ENCODE assay signal across 1 cellular context in the genomic region with DNA sequence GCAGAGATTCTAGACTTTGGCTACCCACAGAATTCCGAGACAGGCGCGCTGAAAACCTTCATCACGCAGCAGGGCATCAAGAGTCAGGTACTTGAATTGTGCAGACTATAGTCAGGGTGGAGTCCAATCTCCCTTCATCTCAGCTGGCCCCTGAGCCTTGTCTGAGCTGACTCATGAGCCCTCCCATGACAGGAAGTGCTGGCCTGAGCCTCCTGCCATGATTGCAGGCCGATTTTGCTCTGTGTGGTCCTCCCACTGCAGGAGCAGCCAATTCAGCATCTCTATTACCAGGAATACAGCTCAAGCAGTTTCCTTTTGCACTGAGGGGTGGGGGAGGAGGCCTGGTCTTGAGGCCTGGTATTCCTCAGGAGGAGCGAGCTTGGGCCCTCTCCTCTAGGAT.
TF ChIP-seq lines count a peak whose summit lies in the region.

No MANE protein-coding gene starts in this region.

TF ChIP-seq in K562, 482 proteins besides CTCF, POLR2A, EP300 and RAD21:
- TF ChIP-seq, protein P1, sequence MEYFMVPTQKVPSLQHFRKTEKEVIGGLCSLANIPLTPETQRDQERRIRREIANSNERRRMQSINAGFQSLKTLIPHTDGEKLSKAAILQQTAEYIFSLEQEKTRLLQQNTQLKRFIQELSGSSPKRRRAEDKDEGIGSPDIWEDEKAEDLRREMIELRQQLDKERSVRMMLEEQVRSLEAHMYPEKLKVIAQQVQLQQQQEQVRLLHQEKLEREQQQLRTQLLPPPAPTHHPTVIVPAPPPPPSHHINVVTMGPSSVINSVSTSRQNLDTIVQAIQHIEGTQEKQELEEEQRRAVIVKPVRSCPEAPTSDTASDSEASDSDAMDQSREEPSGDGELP (CRISPR knock-in tag; IDR thresholded peaks at IDR 0.05; ENCODE audit: borderline replicate concordance): peak; percentile 57; the same call in 1 of the 2 replicates
- TF ChIP-seq, protein P2, sequence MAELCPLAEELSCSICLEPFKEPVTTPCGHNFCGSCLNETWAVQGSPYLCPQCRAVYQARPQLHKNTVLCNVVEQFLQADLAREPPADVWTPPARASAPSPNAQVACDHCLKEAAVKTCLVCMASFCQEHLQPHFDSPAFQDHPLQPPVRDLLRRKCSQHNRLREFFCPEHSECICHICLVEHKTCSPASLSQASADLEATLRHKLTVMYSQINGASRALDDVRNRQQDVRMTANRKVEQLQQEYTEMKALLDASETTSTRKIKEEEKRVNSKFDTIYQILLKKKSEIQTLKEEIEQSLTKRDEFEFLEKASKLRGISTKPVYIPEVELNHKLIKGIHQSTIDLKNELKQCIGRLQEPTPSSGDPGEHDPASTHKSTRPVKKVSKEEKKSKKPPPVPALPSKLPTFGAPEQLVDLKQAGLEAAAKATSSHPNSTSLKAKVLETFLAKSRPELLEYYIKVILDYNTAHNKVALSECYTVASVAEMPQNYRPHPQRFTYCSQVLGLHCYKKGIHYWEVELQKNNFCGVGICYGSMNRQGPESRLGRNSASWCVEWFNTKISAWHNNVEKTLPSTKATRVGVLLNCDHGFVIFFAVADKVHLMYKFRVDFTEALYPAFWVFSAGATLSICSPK (IDR thresholded peaks at IDR 0.05; ENCODE audit: borderline replicate concordance): no peak
- TF ChIP-seq GABPA (tag; conservative IDR thresholded peaks at IDR 0.05; ENCODE audit: low read depth): peak; percentile 52
- no peak for TF ChIP-seq MAFG (tag; conservative IDR thresholded peaks at IDR 0.05)
- TF ChIP-seq ETV1 (tag; conservative IDR thresholded peaks at IDR 0.05; ENCODE audit: low read depth): 0 out of 2 replicates have a peak, but pooled peaks have one; percentile 38
- peak; percentile 25; the same call in 1 of the 2 replicates for TF ChIP-seq FOSL1 (tag; conservative IDR thresholded peaks at IDR 0.05)
